Comparison of ENCODE assay signal across 8 cellular contexts in the genomic region with DNA sequence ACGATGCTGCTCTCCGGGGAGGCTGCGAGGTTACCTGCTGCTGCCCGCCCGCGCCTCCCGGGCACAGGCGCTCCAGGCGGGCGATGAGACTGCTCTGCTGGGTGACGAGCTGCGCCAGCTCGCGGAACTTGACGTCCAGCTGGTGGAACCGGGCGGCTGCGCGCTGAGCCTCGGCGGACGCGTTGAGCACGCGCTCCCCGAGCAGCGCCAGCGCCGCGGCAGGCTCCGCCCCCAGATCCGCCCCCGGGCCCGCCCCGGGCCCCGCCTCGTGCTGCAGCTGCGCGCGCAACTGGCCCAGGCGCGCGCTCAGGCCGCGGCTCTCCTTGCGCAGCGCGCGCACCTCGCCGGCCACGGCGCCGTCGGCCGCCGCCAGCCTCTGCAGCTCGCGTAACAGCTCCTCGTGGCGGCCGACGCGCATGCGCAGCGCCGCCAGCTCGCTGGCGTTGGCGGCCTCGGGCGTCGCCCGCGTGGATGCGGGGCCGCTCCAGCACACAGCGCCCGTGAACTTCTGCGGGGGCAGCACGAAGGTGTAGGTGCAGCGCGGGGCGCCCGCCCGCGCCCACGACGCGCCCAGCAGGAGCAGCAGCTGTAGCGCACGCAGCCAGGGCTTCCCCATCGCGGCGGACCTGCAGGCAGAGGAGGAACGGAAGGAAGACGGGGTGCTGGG. TPM values are rescaled to one million over a fixed set of nuclear protein-coding genes. Genes with fewer than 3 reads are reported as not detected.
DNase-seq lines count a peak whose midpoint lies in the region; ATAC-seq lines count a peak whose summit lies in the region.

No MANE protein-coding gene starts in this region.

- H3K4me1 ChIP-seq in mucosa of rectum (ENCODE audit: control insufficient read depth in 2 of 2, insufficient read depth in 2 of 2, low read length in 2 of 2) = peaks cover 5% of the 10 kb centered on the region in 2 donors

- H3K27ac ChIP-seq in epithelial cell of prostate = no peak overlapping the region
- peak overlapping the region; percentile 47 to 61 for H3K27ac ChIP-seq in mucosa of rectum (ENCODE audit: low read depth in 2 of 2, low read length in 2 of 2)

- peak; percentile 78 for ATAC-seq in GM21381 (IDR thresholded peaks at IDR 0.05; ENCODE audit: unreplicated experiment)

- no peaks in the 10 kb centered on the region for H3K27me3 ChIP-seq in mucosa of rectum (ENCODE audit: control insufficient read depth in 2 of 2, insufficient read depth in 2 of 2, low read length in 2 of 2)

- H3K9ac ChIP-seq in mucosa of rectum (ENCODE audit: low read depth in 1 of 2, low read length in 2 of 2) = peak overlapping the region; percentile 63 to 70

- DNase-seq in COR-L47 (lab: John Stamatoyannopoulos, UW) (peak; percentile 92), HT1080 (ENCODE audit: low read depth) (peak; percentile 65), NOMO-1 treated with dmso at 0.1 percent for 144 hours (lab: John Stamatoyannopoulos, UW; ENCODE audit: unreplicated experiment) (peak; percentile 78), activated T-cell treated with anti-CD3 and anti-CD28 coated beads for 24 hours (ENCODE audit: low read depth) (peak; percentile 85), epithelial cell of prostate (ENCODE audit: low read depth, low spot score) (peak; percentile 74)
- peak; percentile 63 to 78 for DNase-seq in stimulated activated CD8-positive, alpha-beta memory T cell treated with anti-CD3 and anti-CD28 coated beads, Interleukin-4, amount 100 ng/mL, for 4 hours (ENCODE audit: low read depth in 2 of 2, low spot score in 1 of 2)

- no peaks in the 10 kb centered on the region for H3K9me3 ChIP-seq in mucosa of rectum (ENCODE audit: control insufficient read depth in 2 of 2, low read length in 2 of 2)

- H3K36me3 ChIP-seq in mucosa of rectum (ENCODE audit: control insufficient read depth in 2 of 2, insufficient read depth in 2 of 2, low read length in 2 of 2) = peaks cover 5 to 8% of the 10 kb centered on the region in 2 donors

- H3K4me3 ChIP-seq in mucosa of rectum (ENCODE audit: low read length in 2 of 2) = peak overlapping the region; percentile 66 to 74

RNA-seq across cellular contexts. Expression of gene ANGPTL6, which starts 6.4 kb away (rescaled TPM):
- total RNA-seq in HT1080 (2014; rRNA removed; shearing (Covaris generic)) = 0.35 and 0.53 TPM in 2 replicates
- 0.20 TPM in 1 of 2 replicates, not detected in the other for polyA plus RNA-seq in HT1080 (2015; cell fraction: cytosol; rRNA removed)
- polyA plus RNA-seq in HT1080 (2015; cell fraction: nucleus; rRNA removed) = 0.17 and 0.60 TPM in 2 replicates

RNA-seq across cellular contexts. Expression of gene SHFL, which starts 10.0 kb away (rescaled TPM):
- total RNA-seq in HT1080 (2014; rRNA removed; shearing (Covaris generic)) = 6.9 and 9.5 TPM in 2 replicates
- polyA plus RNA-seq in HT1080 (2015; cell fraction: cytosol; rRNA removed) = 15.6 and 17.5 TPM in 2 replicates
- 43.9 and 47.6 TPM in 2 replicates for polyA plus RNA-seq in HT1080 (2015; cell fraction: nucleus; rRNA removed)

RNA-seq across cellular contexts. Expression of gene PPAN, which starts 10.1 kb away (rescaled TPM):
- total RNA-seq in HT1080 (2014; rRNA removed; shearing (Covaris generic)) = 66.1 and 79.6 TPM in 2 replicates
- polyA plus RNA-seq in HT1080 (2015; cell fraction: cytosol; rRNA removed) = 49.1 TPM in 2 replicates
- 107 and 115 TPM in 2 replicates for polyA plus RNA-seq in HT1080 (2015; cell fraction: nucleus; rRNA removed)

RNA-seq across cellular contexts. Expression of gene P2RY11, which starts 15.4 kb away (rescaled TPM):
- total RNA-seq in HT1080 (2014; rRNA removed; shearing (Covaris generic)) = 6.6 and 11.0 TPM in 2 replicates
- polyA plus RNA-seq in HT1080 (2015; cell fraction: cytosol; rRNA removed) = 7.8 and 10.0 TPM in 2 replicates
- polyA plus RNA-seq in HT1080 (2015; cell fraction: nucleus; rRNA removed) = 31.0 and 48.0 TPM in 2 replicates

RNA-seq across cellular contexts. Expression of gene EIF3G, which starts 23.6 kb away (rescaled TPM):
- 519 and 525 TPM in 2 replicates for total RNA-seq in HT1080 (2014; rRNA removed; shearing (Covaris generic))
- 284 and 285 TPM in 2 replicates for polyA plus RNA-seq in HT1080 (2015; cell fraction: cytosol; rRNA removed)
- polyA plus RNA-seq in HT1080 (2015; cell fraction: nucleus; rRNA removed) = 481 and 493 TPM in 2 replicates
